8 cellular contexts compared by ENCODE assay signal in genomic region chr15:46312133-46312740, GRCh38.
DNase-seq lines count a peak whose midpoint lies in the region; ATAC-seq and TF ChIP-seq lines count a peak whose summit lies in the region.

No MANE protein-coding gene starts in this region.

- peak; percentile 21 for DNase-seq in HCEC 1CT
- peak; percentile 83 for DNase-seq in MM.1S
- peak; percentile 58 to 86 for DNase-seq in SJCRH30
- peak; percentile 42 for DNase-seq in activated naive CD8-positive, alpha-beta T cell treated with anti-CD3 and anti-CD28 coated beads for 36 hours
- DNase-seq in heart right ventricle = peak; percentile 54 to 73
- DNase-seq in psoas muscle = peak in 1 of 2 donors; percentile 46
- DNase-seq in GF-D8 (lab: John Stamatoyannopoulos, UW) = no peak

- no peaks in the 10 kb centered on the region for H4K20me1 ChIP-seq in MM.1S (ENCODE audit: insufficient read depth, low read length)

- H3K9me2 ChIP-seq in MM.1S (replicated peaks; ENCODE audit: insufficient read depth, low read length) = no peaks in the 10 kb centered on the region

- H3K79me2 ChIP-seq in MM.1S (ENCODE audit: low read length) = no peaks in the 10 kb centered on the region

- H3K9ac ChIP-seq in MM.1S (ENCODE audit: low read length) = no peak overlapping the region

- no peak overlapping the region for H3K4me3 ChIP-seq in MM.1S (ENCODE audit: low read length)
- H3K4me3 ChIP-seq in SJCRH30 = no peak overlapping the region
- no peak overlapping the region for H3K4me3 ChIP-seq in heart right ventricle
- no peak overlapping the region for H3K4me3 ChIP-seq in psoas muscle

- intact Hi-C loops in heart right ventricle (cut with DNase I) = loop anchor here in 3 of 10 donors (5.0 to 10.0 kb wide), 3 partner anchors 183 to 605 kb away; no protein-coding TSS in a partner anchor
- intact Hi-C loops in psoas muscle (cut with DNase I) = loop anchor here (10.0 kb wide), 1 partner anchor 597 kb away; no protein-coding TSS in a partner anchor

- 0 out of 2 replicates have a peak overlapping the region, but pooled peaks have one; percentile 10 for H2AFZ ChIP-seq in MM.1S (ENCODE audit: low read length)

- 27 to 30% methylated on average over 2 of the region's 2 CpGs for WGBS in heart right ventricle, 2 donors
- WGBS in psoas muscle, 3 donors = 21 to 34% (median 24%) methylated on average over 2 of the region's 2 CpGs

- H3K27ac Mint-ChIP-seq in activated naive CD8-positive, alpha-beta T cell treated with anti-CD3 and anti-CD28 coated beads for 36 hours = no peak overlapping the region

- no peaks in the 10 kb centered on the region for H3F3A ChIP-seq in MM.1S (ENCODE audit: insufficient read depth, low read length)

- H3K36me3 Mint-ChIP-seq in activated naive CD8-positive, alpha-beta T cell treated with anti-CD3 and anti-CD28 coated beads for 36 hours = no peaks in the 10 kb centered on the region

- H3K27ac ChIP-seq in MM.1S (ENCODE audit: low read length) (no peak overlapping the region), SJCRH30 (no peak overlapping the region), heart right ventricle (no peak overlapping the region), psoas muscle (no peak overlapping the region)

- no peak overlapping the region for H3K4me2 ChIP-seq in MM.1S (ENCODE audit: low read depth, low read length)

- H3K4me1 Mint-ChIP-seq in activated naive CD8-positive, alpha-beta T cell treated with anti-CD3 and anti-CD28 coated beads for 36 hours = no peaks in the 10 kb centered on the region

- H3K27me3 ChIP-seq in MM.1S (replicated peaks; ENCODE audit: insufficient read depth, low read length) (no peaks in the 10 kb centered on the region), SJCRH30 (0 out of 2 replicates have a peak, but pooled peaks cover 4% of the 10 kb centered on the region), heart right ventricle (peaks cover 0 to 3% (median 0%) of the 10 kb centered on the region in 7 donors), psoas muscle (ENCODE audit: insufficient read depth in 3 of 3, low read length in 2 of 3) (no peaks in the 10 kb centered on the region)

- H3K9me3 ChIP-seq in MM.1S (replicated peaks; ENCODE audit: insufficient read depth, low read length) = no peaks in the 10 kb centered on the region
- H3K9me3 ChIP-seq in SJCRH30 (replicated peaks) = no peaks in the 10 kb centered on the region
- H3K9me3 ChIP-seq in heart right ventricle = no peaks in the 10 kb centered on the region
- no peaks in the 10 kb centered on the region for H3K9me3 ChIP-seq in psoas muscle

- TF ChIP-seq CTCF in GM12872 (IDR thresholded peaks at IDR 0.05; ENCODE audit: insufficient read depth, low read depth, low read length) (peak; percentile 86), MM.1S (IDR thresholded peaks at IDR 0.05; ENCODE audit: low read length) (peak; percentile 95), heart right ventricle (IDR thresholded peaks at IDR 0.05) (peak; percentile 70 to 96 (median 91)), psoas muscle (IDR thresholded peaks at IDR 0.05) (peak; percentile 67)

- no peak overlapping the region for H3K4me3 Mint-ChIP-seq in activated naive CD8-positive, alpha-beta T cell treated with anti-CD3 and anti-CD28 coated beads for 36 hours

- ATAC-seq in heart right ventricle = peak; percentile 70 to 93 (median 81)
- peak in 3 of 4 donors; percentile 77 to 82 (median 80) for ATAC-seq in psoas muscle

- no peaks in the 10 kb centered on the region for H3K9me3 Mint-ChIP-seq in activated naive CD8-positive, alpha-beta T cell treated with anti-CD3 and anti-CD28 coated beads for 36 hours

- peaks cover 28% of the 10 kb centered on the region for H3K4me1 ChIP-seq in MM.1S (ENCODE audit: low read length)
- no peaks in the 10 kb centered on the region for H3K4me1 ChIP-seq in SJCRH30
- H3K4me1 ChIP-seq in heart right ventricle = peaks cover 0 to 16% (median 9%) of the 10 kb centered on the region in 9 donors
- no peaks in the 10 kb centered on the region for H3K4me1 ChIP-seq in psoas muscle

- H3K36me3 ChIP-seq in MM.1S (replicated peaks; ENCODE audit: insufficient read depth, low read length) (no peaks in the 10 kb centered on the region), SJCRH30 (no peaks in the 10 kb centered on the region), heart right ventricle (no peaks in the 10 kb centered on the region), psoas muscle (ENCODE audit: insufficient read depth in 1 of 2, low read depth in 1 of 2) (no peaks in the 10 kb centered on the region)

- no peaks in the 10 kb centered on the region for H3K27me3 Mint-ChIP-seq in activated naive CD8-positive, alpha-beta T cell treated with anti-CD3 and anti-CD28 coated beads for 36 hours
